1 cellular context compared by ENCODE assay signal in genomic region chr3:134486577-134487041, GRCh38.
TF ChIP-seq lines count a peak whose summit lies in the region.

No MANE protein-coding gene starts in this region.

TF ChIP-seq in HEK293, 187 proteins besides CTCF, POLR2A, EP300 and RAD21 (continued from another document):
- TF ChIP-seq ZBTB49 (tag by site-specific recombination; IDR thresholded peaks at IDR 0.05; ENCODE audit: low read depth) (no peak), ZNF571 (tag by site-specific recombination; IDR thresholded peaks at IDR 0.05) (no peak), ZNF513 (tag by site-specific recombination; IDR thresholded peaks at IDR 0.05) (no peak)
